Comparison of ENCODE assay signal across 8 cellular contexts in the genomic region with DNA sequence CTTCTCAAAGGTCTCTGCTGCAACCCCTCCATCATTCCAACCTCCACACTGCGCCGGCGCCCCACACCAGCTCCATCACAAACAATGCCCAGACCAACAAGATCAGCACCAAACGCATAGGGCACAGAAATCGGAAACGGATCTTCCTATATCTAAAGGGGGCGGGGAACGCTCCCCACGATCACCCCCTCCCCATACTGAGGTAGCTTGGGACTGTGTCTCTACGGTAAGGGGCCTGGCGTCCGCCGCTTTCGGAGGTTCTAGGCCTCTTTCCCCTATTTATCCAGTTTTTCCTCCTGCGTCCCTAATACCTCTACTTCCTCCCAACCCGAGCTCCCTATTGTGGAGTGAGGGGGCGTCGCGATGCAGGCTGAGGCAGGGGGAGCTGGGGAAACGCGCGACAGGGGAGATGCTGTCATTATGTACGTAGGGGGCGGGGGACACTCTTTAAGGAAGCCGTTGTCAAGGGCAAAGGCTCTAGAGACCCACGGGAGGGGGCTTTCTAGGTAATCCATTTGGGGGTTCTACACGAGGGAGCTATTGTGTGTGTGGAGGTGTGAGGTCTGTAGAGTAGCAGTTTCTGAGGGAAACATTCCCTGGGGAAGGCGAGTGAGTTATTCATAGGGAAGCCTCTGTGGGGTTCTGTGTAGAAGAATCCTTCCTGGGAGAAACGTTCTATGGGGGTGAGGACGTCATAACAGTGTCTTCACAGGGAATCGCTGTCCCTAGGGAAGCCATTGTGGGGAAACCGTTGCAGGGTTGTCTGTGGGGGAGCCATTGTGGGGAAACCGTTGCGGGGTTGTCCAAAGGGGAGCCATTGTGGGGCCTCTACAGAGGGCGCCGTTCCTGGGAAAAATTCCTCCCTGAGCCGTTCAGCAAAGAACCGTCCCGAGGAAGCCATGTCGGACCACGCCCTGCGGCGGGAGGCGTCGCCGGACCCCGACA. TPM values are rescaled to one million over a fixed set of nuclear protein-coding genes. Genes with fewer than 3 reads are reported as not detected.
DNase-seq lines count a peak whose midpoint lies in the region; ATAC-seq lines count a peak whose summit lies in the region.

No MANE protein-coding gene starts in this region.

- peaks cover 28% of the 10 kb centered on the region for H3K4me1 Mint-ChIP-seq in T-helper 1 cell treated with Interleukin-12 subunit alpha and Interleukin-12 subunit beta and Interleukin-4 antibody, amounts not matched to agents 30 μg/mL and 1 μg/mL, for 36 hours (ENCODE audit: low read depth)

- no peaks in the 10 kb centered on the region for H3K9me3 Mint-ChIP-seq in T-helper 1 cell treated with Interleukin-12 subunit alpha and Interleukin-12 subunit beta and Interleukin-4 antibody, amounts not matched to agents 30 μg/mL and 1 μg/mL, for 36 hours

- peak overlapping the region; percentile 85 for H3K4me3 Mint-ChIP-seq in T-helper 1 cell treated with Interleukin-12 subunit alpha and Interleukin-12 subunit beta and Interleukin-4 antibody, amounts not matched to agents 30 μg/mL and 1 μg/mL, for 36 hours

- H3K36me3 Mint-ChIP-seq in T-helper 1 cell treated with Interleukin-12 subunit alpha and Interleukin-12 subunit beta and Interleukin-4 antibody, amounts not matched to agents 30 μg/mL and 1 μg/mL, for 36 hours (ENCODE audit: low read depth): peaks cover 4% of the 10 kb centered on the region

- peak; percentile 6 for ATAC-seq in HG02885 (IDR thresholded peaks at IDR 0.05; ENCODE audit: poor library complexity, unreplicated experiment)
- peak; percentile 7 for ATAC-seq in left colon
- no peak for ATAC-seq in HG03469 (IDR thresholded peaks at IDR 0.05; ENCODE audit: unreplicated experiment)

- peaks cover 34% of the 10 kb centered on the region for H3K27me3 Mint-ChIP-seq in T-helper 1 cell treated with Interleukin-12 subunit alpha and Interleukin-12 subunit beta and Interleukin-4 antibody, amounts not matched to agents 30 μg/mL and 1 μg/mL, for 36 hours (ENCODE audit: low read depth)

- intact Hi-C loops in left colon (cut with DNase I, micrococcal nuclease): no loop called here

- peak overlapping the region; percentile 74 for H3K27ac Mint-ChIP-seq in T-helper 1 cell treated with Interleukin-12 subunit alpha and Interleukin-12 subunit beta and Interleukin-4 antibody, amounts not matched to agents 30 μg/mL and 1 μg/mL, for 36 hours

- DNase-seq in COR-L47 (lab: John Stamatoyannopoulos, UW): peak; percentile 12
- peak; percentile 35 for DNase-seq in dedifferentiated amniotic fluid mesenchymal stem cell (ENCODE audit: extremely low spot score)
- DNase-seq in left colon: peak; percentile 18 to 30
- DNase-seq in stimulated activated CD8-positive, alpha-beta memory T cell treated with anti-CD3 and anti-CD28 coated beads, Interleukin-4, amount 100 ng/mL, for 48 hours: peak; percentile 42
- DNase-seq in activated CD4-positive, CD25-positive, alpha-beta regulatory T cell treated with anti-CD3 and anti-CD28 coated beads, Interleukin-2, amount 50 U/mL, for 72 hours: no peak

RNA-seq across cellular contexts. Expression of a gene that starts 0.7 kb away (rescaled TPM):
- total RNA-seq in left colon: 1 to 10 TPM; 1.6 to 5.1 TPM
